In genomic region chr11:1694064-1694845, GRCh38 we compare ENCODE assay signal across 1 cellular context.
TF ChIP-seq lines count a peak whose summit lies in the region.

No MANE protein-coding gene starts in this region.

TF ChIP-seq in HepG2, 621 proteins besides CTCF, POLR2A, EP300 and RAD21 (continued from another document and continues in another):
- TF ChIP-seq ZBTB44 (CRISPR knock-in tag; IDR thresholded peaks at IDR 0.05) (no peak), ZNF704 (CRISPR knock-in tag; IDR thresholded peaks at IDR 0.05; ENCODE audit: borderline replicate concordance) (no peak), ZNF607 (CRISPR knock-in tag; IDR thresholded peaks at IDR 0.05; ENCODE audit: borderline replicate concordance) (peak; percentile 50; the same call in 1 of the 2 replicates), REL (CRISPR knock-in tag; conservative IDR thresholded peaks at IDR 0.05) (no peak), ZZZ3 (CRISPR knock-in tag; IDR thresholded peaks at IDR 0.05; ENCODE audit: borderline replicate concordance) (no peak), ZNF468 (CRISPR knock-in tag; IDR thresholded peaks at IDR 0.05) (no peak), ZNF816 (CRISPR knock-in tag; IDR thresholded peaks at IDR 0.05; ENCODE audit: borderline replicate concordance) (no peak), HMG20B (CRISPR knock-in tag; conservative IDR thresholded peaks at IDR 0.05) (no peak), RFX1 (IDR thresholded peaks at IDR 0.05) (no peak), HNRNPH1 (optimal IDR thresholded peaks at IDR 0.05; ENCODE audit: low read depth, low read length) (no peak), ATF2 (CRISPR knock-in tag; IDR thresholded peaks at IDR 0.05) (no peak), KLF9 (CRISPR knock-in tag; IDR thresholded peaks at IDR 0.05; ENCODE audit: low read depth) (no peak), FUBP1 (CRISPR knock-in tag; IDR thresholded peaks at IDR 0.05; ENCODE audit: borderline replicate concordance) (no peak), ZNF577 (CRISPR knock-in tag; IDR thresholded peaks at IDR 0.05; ENCODE audit: borderline replicate concordance, low read depth) (no peak), ZNF251 (CRISPR knock-in tag; IDR thresholded peaks at IDR 0.05) (no peak), GMEB1 (CRISPR knock-in tag; IDR thresholded peaks at IDR 0.05; ENCODE audit: borderline replicate concordance) (no peak), BRCA1 (CRISPR knock-in tag; IDR thresholded peaks at IDR 0.05) (no peak), ZNF687 (CRISPR knock-in tag; IDR thresholded peaks at IDR 0.05) (peak; percentile 76), CENPT (CRISPR knock-in tag; IDR thresholded peaks at IDR 0.05; ENCODE audit: low read depth) (no peak), ZBTB4 (CRISPR knock-in tag; IDR thresholded peaks at IDR 0.05; ENCODE audit: borderline replicate concordance) (no peak), ZNF615 (CRISPR knock-in tag; IDR thresholded peaks at IDR 0.05; ENCODE audit: borderline replicate concordance) (no peak), ZNF264 (CRISPR knock-in tag; IDR thresholded peaks at IDR 0.05) (no peak), ZNF101 (CRISPR knock-in tag; IDR thresholded peaks at IDR 0.05; ENCODE audit: borderline replicate concordance, low read depth) (no peak), TOE1 (CRISPR knock-in tag; IDR thresholded peaks at IDR 0.05) (no peak), FIP1L1 (IDR thresholded peaks at IDR 0.05; ENCODE audit: borderline replicate concordance, insufficient read depth, low read depth, low read length) (no peak), AGO2 (optimal IDR thresholded peaks at IDR 0.05; ENCODE audit: low read depth, low read length) (peak; percentile 50), ATF7 (IDR thresholded peaks at IDR 0.05) (no peak), ATF7 (CRISPR knock-in tag; IDR thresholded peaks at IDR 0.05) (no peak), ZSCAN25 (CRISPR knock-in tag; IDR thresholded peaks at IDR 0.05) (peak; percentile 100), ATF5 (CRISPR knock-in tag; IDR thresholded peaks at IDR 0.05; ENCODE audit: low read depth) (no peak), SMC3 (IDR thresholded peaks at IDR 0.05; ENCODE audit: low read length) (0 out of 2 replicates have a peak, but pooled peaks have one; percentile 25)
- TF ChIP-seq, protein P1, sequence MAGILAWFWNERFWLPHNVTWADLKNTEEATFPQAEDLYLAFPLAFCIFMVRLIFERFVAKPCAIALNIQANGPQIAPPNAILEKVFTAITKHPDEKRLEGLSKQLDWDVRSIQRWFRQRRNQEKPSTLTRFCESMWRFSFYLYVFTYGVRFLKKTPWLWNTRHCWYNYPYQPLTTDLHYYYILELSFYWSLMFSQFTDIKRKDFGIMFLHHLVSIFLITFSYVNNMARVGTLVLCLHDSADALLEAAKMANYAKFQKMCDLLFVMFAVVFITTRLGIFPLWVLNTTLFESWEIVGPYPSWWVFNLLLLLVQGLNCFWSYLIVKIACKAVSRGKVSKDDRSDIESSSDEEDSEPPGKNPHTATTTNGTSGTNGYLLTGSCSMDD (CRISPR knock-in tag; IDR thresholded peaks at IDR 0.05) = no peak
- TF ChIP-seq, protein P2, sequence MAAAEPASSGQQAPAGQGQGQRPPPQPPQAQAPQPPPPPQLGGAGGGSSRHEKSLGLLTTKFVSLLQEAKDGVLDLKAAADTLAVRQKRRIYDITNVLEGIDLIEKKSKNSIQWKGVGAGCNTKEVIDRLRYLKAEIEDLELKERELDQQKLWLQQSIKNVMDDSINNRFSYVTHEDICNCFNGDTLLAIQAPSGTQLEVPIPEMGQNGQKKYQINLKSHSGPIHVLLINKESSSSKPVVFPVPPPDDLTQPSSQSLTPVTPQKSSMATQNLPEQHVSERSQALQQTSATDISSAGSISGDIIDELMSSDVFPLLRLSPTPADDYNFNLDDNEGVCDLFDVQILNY (CRISPR knock-in tag; conservative IDR thresholded peaks at IDR 0.05) = no peak
- TF ChIP-seq, protein P3, sequence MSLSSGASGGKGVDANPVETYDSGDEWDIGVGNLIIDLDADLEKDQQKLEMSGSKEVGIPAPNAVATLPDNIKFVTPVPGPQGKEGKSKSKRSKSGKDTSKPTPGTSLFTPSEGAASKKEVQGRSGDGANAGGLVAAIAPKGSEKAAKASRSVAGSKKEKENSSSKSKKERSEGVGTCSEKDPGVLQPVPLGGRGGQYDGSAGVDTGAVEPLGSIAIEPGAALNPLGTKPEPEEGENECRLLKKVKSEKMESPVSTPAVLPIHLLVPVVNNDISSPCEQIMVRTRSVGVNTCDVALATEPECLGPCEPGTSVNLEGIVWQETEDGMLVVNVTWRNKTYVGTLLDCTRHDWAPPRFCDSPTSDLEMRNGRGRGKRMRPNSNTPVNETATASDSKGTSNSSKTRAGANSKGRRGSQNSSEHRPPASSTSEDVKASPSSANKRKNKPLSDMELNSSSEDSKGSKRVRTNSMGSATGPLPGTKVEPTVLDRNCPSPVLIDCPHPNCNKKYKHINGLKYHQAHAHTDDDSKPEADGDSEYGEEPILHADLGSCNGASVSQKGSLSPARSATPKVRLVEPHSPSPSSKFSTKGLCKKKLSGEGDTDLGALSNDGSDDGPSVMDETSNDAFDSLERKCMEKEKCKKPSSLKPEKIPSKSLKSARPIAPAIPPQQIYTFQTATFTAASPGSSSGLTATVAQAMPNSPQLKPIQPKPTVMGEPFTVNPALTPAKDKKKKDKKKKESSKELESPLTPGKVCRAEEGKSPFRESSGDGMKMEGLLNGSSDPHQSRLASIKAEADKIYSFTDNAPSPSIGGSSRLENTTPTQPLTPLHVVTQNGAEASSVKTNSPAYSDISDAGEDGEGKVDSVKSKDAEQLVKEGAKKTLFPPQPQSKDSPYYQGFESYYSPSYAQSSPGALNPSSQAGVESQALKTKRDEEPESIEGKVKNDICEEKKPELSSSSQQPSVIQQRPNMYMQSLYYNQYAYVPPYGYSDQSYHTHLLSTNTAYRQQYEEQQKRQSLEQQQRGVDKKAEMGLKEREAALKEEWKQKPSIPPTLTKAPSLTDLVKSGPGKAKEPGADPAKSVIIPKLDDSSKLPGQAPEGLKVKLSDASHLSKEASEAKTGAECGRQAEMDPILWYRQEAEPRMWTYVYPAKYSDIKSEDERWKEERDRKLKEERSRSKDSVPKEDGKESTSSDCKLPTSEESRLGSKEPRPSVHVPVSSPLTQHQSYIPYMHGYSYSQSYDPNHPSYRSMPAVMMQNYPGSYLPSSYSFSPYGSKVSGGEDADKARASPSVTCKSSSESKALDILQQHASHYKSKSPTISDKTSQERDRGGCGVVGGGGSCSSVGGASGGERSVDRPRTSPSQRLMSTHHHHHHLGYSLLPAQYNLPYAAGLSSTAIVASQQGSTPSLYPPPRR (CRISPR knock-in tag; IDR thresholded peaks at IDR 0.05; ENCODE audit: borderline replicate concordance) = no peak; the same call in 1 of the 2 replicates
